Comparison of ENCODE assay signal across 28 cellular contexts in the genomic region with DNA sequence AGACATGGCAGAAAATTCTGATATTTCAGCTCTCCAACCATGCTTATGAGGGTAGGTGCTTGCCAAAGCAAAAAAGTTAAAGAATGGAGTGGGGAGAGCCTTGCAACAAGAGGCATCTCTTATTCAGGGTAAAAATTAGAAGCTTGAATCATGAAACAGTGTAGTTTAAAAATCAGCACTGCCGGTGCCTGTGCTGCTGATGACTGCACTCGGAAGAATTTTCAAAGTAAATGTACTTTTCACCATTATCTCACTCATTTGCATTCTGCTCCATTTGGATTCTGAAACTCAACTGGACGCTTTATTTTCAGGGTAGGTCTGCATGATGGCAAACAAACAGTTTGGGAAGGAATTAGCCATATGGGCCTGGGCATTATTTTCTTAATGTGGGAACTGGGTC.
"Had no signal": no experiment of that assay in that cellular context is flagged by ENCODE, and none has a peak within 500 bp of the region (broad histone marks: within the 10 kb centered on the region; RNA-seq: fewer than 3 reads in every experiment).

No MANE protein-coding gene starts in this region.

- H3K4me2 ChIP-seq: PC-9 had no signal

- H3K4me3 ChIP-seq: ascending aorta, PC-9 had no signal

- ATAC-seq: activated CD8-positive, alpha-beta T cell treated with anti-CD3 and anti-CD28 coated beads for 36 hours; activated T-cell treated with anti-CD3 and anti-CD28 coated beads, Interleukin-2, amount 50 U/mL, for 72 hours; activated T-helper 17 cell treated with anti-CD3 and anti-CD28 coated beads, Interleukin-2, amount 50 U/mL, for 72 hours; Right ventricle myocardium inferior had no signal

- H3K27me3 ChIP-seq: ascending aorta, brain microvascular endothelial cell had no signal

- H3K27ac ChIP-seq: ascending aorta, brain microvascular endothelial cell, PC-9, RWPE1 had no signal

- H3K36me3 ChIP-seq: ascending aorta, brain microvascular endothelial cell had no signal

- H2AFZ ChIP-seq: PC-9 had no signal

- DNase-seq: activated CD4-positive, alpha-beta T cell treated with anti-CD3 and anti-CD28 coated beads, Interleukin-2, amount 10 ng/mL, durations not matched to agents 24 days and 14 days; activated CD4-positive, alpha-beta T cell treated with anti-CD3 and anti-CD28 coated beads, Interleukin-2, amount 50 U/mL, for 4 hours; activated CD8-positive, alpha-beta T cell treated with anti-CD3 and anti-CD28 coated beads for 36 hours; activated effector memory CD4-positive, alpha-beta T cell treated with anti-CD3 and anti-CD28 coated beads, Interleukin-2, amount 50 U/mL, for 16 hours; activated naive CD4-positive, alpha-beta T cell; activated naive CD4-positive, alpha-beta T cell treated with anti-CD3 and anti-CD28 coated beads, Interleukin-2, amount 50 U/mL, for 16 hours; activated naive CD8-positive, alpha-beta T cell treated with anti-CD3 and anti-CD28 coated beads for 36 hours; activated T-cell treated with anti-CD3 and anti-CD28 coated beads, Interleukin-2, amount 50 U/mL, for 1 hour; activated T-cell treated with anti-CD3 and anti-CD28 coated beads, Interleukin-2, amount 50 U/mL, for 72 hours; amygdala; brain microvascular endothelial cell; central memory CD4-positive, alpha-beta T cell; NCI-H1048; NCI-H1105 treated with DMSO at 0.1 percent for 48 hours; NCI-H1436; NCI-H1694; NCI-H1930; NCI-H2081 treated with DMSO at 0.1 percent for 48 hours; NCI-H226; NCI-H446 treated with DMSO at 0.1 percent for 48 hours; NCI-H524; PC-9; SIG-M5; T1000 had no signal

- H3K4me1 ChIP-seq: ascending aorta had no signal

- H3K9me3 ChIP-seq: ascending aorta had no signal
